In the genomic region with DNA sequence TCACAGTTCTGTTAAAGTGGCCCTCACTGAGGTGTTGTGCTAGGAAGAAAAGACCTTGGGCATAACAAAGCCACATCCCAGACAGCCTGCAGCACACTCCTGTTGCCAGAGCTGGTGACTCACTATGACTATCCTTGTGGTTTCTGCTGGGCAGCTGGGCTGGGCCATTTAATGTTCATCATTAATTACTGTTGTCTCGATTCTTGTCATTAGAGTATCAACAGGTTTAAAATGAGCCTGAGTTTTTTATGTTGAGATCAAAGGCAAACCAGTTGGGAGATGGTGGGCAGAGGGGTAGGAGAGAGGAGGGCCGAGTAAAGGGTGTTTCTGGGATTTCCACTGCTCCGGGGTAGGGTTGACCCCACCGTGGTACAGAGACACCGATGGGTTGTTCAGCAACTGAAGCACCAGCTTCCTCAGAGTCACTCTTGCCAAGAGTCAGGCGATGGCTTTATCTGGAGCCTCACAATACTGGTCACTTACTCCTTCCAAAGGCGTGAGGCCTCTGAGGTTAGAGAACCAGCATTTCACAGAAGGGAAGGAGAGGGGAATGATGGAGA, we compare ENCODE assay signal across 11 cellular contexts.
DNase-seq lines count a peak whose midpoint lies in the region; ATAC-seq and TF ChIP-seq lines count a peak whose summit lies in the region.
"Had no signal": no experiment of that assay in that cellular context is flagged by ENCODE, and none has a peak within 500 bp of the region (broad histone marks: within the 10 kb centered on the region; RNA-seq: fewer than 3 reads in every experiment).

No MANE protein-coding gene starts in this region.

- peak; percentile 59 for DNase-seq in HCEC 1CT
- peak; percentile 69 for DNase-seq in fibroblast of pulmonary artery (ENCODE audit: low read depth)
- peak; percentile 74 for DNase-seq in retinal pigment epithelial cell (ENCODE audit: low read depth)
- DNase-seq in Right ventricle myocardium superior, result no peak
- no peak for DNase-seq in activated CD8-positive, alpha-beta T cell treated with anti-CD3 and anti-CD28 coated beads for 36 hours
- no peak for DNase-seq in retina
- DNase-seq: central memory CD4-positive, alpha-beta T cell; NCI-H1694; substantia nigra had no signal

- TF ChIP-seq CTCF in fibroblast of pulmonary artery (IDR thresholded peaks at IDR 0.05; ENCODE audit: low read length, missing control alignments) (no peak), retinal pigment epithelial cell (conservative IDR thresholded peaks at IDR 0.05; ENCODE audit: low read depth, low read length) (no peak)
- TF ChIP-seq CTCF in activated CD8-positive, alpha-beta T cell treated with anti-CD3 and anti-CD28 coated beads for 36 hours (IDR thresholded peaks at IDR 0.05), result no peak

- H3K36me3 Mint-ChIP-seq in activated CD8-positive, alpha-beta T cell treated with anti-CD3 and anti-CD28 coated beads for 36 hours (ENCODE audit: low read depth), result no peaks in the 10 kb centered on the region

- H3K4me3 Mint-ChIP-seq in activated CD8-positive, alpha-beta T cell treated with anti-CD3 and anti-CD28 coated beads for 36 hours, result no peak overlapping the region

- H3K4me1 Mint-ChIP-seq in activated CD8-positive, alpha-beta T cell treated with anti-CD3 and anti-CD28 coated beads for 36 hours (ENCODE audit: low read depth), result no peaks in the 10 kb centered on the region

- intact Hi-C loops in Right ventricle myocardium superior (cut with DNase I), result no loop called here
- intact Hi-C loops in activated CD8-positive, alpha-beta T cell treated with anti-CD3 and anti-CD28 coated beads for 36 hours (cut with micrococcal nuclease), result no loop called here

- POLR2A ChIA-PET in activated CD8-positive, alpha-beta T cell treated with anti-CD3 and anti-CD28 coated beads for 36 hours (lab: Charles Lee), result interaction anchor here (0.7 kb wide), 1 partner anchor 21 kb away, joined by 3 read pairs; no protein-coding TSS in a partner anchor

- H3K4me3 ChIP-seq in fibroblast of pulmonary artery (replicated peaks; ENCODE audit: low read depth, low read length) (no peak overlapping the region), retinal pigment epithelial cell (ENCODE audit: low read length) (no peak overlapping the region)

- ATAC-seq in SK-N-SH treated with all-trans-retinoic acid at 6 μM for 48 hours (peak; percentile 97), HG03196 (IDR thresholded peaks at IDR 0.05; ENCODE audit: unreplicated experiment) (no peak), Right ventricle myocardium superior (ENCODE audit: poor library complexity) (no peak)
- ATAC-seq in activated CD8-positive, alpha-beta T cell treated with anti-CD3 and anti-CD28 coated beads for 36 hours, result no peak

- no peak overlapping the region for H3K27ac Mint-ChIP-seq in activated CD8-positive, alpha-beta T cell treated with anti-CD3 and anti-CD28 coated beads for 36 hours

- peaks cover 5% of the 10 kb centered on the region for H3K27me3 Mint-ChIP-seq in activated CD8-positive, alpha-beta T cell treated with anti-CD3 and anti-CD28 coated beads for 36 hours

- CTCF ChIA-PET in activated CD8-positive, alpha-beta T cell treated with anti-CD3 and anti-CD28 coated beads for 36 hours (lab: Charles Lee), result no interaction called here

- H3K9me3 Mint-ChIP-seq in activated CD8-positive, alpha-beta T cell treated with anti-CD3 and anti-CD28 coated beads for 36 hours, result no peaks in the 10 kb centered on the region

TF ChIP-seq in SK-N-SH treated with all-trans-retinoic acid at 6 μM for 48 hours, 23 proteins besides CTCF, POLR2A, EP300 and RAD21:
- TF ChIP-seq, protein P1, sequence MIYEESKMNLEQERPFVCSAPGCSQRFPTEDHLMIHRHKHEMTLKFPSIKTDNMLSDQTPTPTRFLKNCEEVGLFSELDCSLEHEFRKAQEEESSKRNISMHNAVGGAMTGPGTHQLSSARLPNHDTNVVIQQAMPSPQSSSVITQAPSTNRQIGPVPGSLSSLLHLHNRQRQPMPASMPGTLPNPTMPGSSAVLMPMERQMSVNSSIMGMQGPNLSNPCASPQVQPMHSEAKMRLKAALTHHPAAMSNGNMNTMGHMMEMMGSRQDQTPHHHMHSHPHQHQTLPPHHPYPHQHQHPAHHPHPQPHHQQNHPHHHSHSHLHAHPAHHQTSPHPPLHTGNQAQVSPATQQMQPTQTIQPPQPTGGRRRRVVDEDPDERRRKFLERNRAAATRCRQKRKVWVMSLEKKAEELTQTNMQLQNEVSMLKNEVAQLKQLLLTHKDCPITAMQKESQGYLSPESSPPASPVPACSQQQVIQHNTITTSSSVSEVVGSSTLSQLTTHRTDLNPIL (CRISPR knock-in tag; IDR thresholded peaks at IDR 0.05; ENCODE audit: low read depth), result no peak
- TF ChIP-seq TOX (CRISPR knock-in tag; IDR thresholded peaks at IDR 0.05; ENCODE audit: borderline replicate concordance) (0 out of 2 replicates have a peak, but pooled peaks have one; percentile 40), ZC3H10 (CRISPR knock-in tag; IDR thresholded peaks at IDR 0.05) (0 out of 2 replicates have a peak, but pooled peaks have one; percentile 50), TCF4 (CRISPR knock-in tag; IDR thresholded peaks at IDR 0.05; ENCODE audit: borderline replicate concordance) (no peak), OSR1 (CRISPR knock-in tag; IDR thresholded peaks at IDR 0.05) (no peak), ISL1 (CRISPR knock-in tag; IDR thresholded peaks at IDR 0.05) (peak; percentile 37; the same call in 1 of the 2 replicates), RARB (CRISPR knock-in tag; IDR thresholded peaks at IDR 0.05) (no peak)

Comparison
In these comparisons a context has a peak if more than half of its experiments do, and no peak if none do; other contexts are left out.
1. DNase-seq: peak in HCEC 1CT (single experiment), fibroblast of pulmonary artery (single experiment) and retinal pigment epithelial cell (single experiment); none in Right ventricle myocardium superior (single experiment), activated CD8-positive, alpha-beta T cell treated with anti-CD3 and anti-CD28 coated beads for 36 hours (single experiment) and retina (single experiment).